ENCODE assay signal across 8 cellular contexts in genomic region chr6:7146079-7146828, GRCh38. TPM values are rescaled to one million over a fixed set of nuclear protein-coding genes. Genes with fewer than 3 reads are reported as not detected.
A peak's percentile ranks its signal among the peaks of the same experiment; 100 is the strongest.
DNase-seq lines count a peak whose midpoint lies in the region; ATAC-seq and TF ChIP-seq lines count a peak whose summit lies in the region.

No MANE protein-coding gene starts in this region.

- CTCF ChIA-PET in HEK293T (lab: Yijun Ruan, JAX), result interaction anchor here (0.7 kb wide), 1 partner anchor 13 kb away, joined by 6 read pairs; no protein-coding TSS in a partner anchor

- DNase-seq in DMS53 treated with DMSO at 0.1 percent for 48 hours (lab: John Stamatoyannopoulos, UW; ENCODE audit: unreplicated experiment), result peak; percentile 68
- DNase-seq in M059J (ENCODE audit: low read depth), result peak; percentile 69
- peak; percentile 40 for DNase-seq in left cardiac atrium
- peak; percentile 70 for DNase-seq in sciatic nerve (ENCODE audit: low spot score)
- no peak for DNase-seq in LoVo (ENCODE audit: low spot score)
- no peak for DNase-seq in HEK293T (ENCODE audit: extremely low spot score)

- H3K27ac Mint-ChIP-seq in activated naive CD4-positive, alpha-beta T cell treated with anti-CD3 and anti-CD28 coated beads, Interleukin-2, amount 50 U/mL, for 24 hours, result peak overlapping the region; percentile 86

- no peaks in the 10 kb centered on the region for H3K9me3 Mint-ChIP-seq in activated naive CD4-positive, alpha-beta T cell treated with anti-CD3 and anti-CD28 coated beads, Interleukin-2, amount 50 U/mL, for 24 hours

- peak overlapping the region; percentile 75 for H3K4me3 Mint-ChIP-seq in activated naive CD4-positive, alpha-beta T cell treated with anti-CD3 and anti-CD28 coated beads, Interleukin-2, amount 50 U/mL, for 24 hours

- H3K27me3 Mint-ChIP-seq in activated naive CD4-positive, alpha-beta T cell treated with anti-CD3 and anti-CD28 coated beads, Interleukin-2, amount 50 U/mL, for 24 hours, result no peaks in the 10 kb centered on the region

- intact Hi-C loops in left cardiac atrium (cut with DNase I) (no loop called here), sciatic nerve (cut with DNase I) (no loop called here)

- H3K4me1 Mint-ChIP-seq in activated naive CD4-positive, alpha-beta T cell treated with anti-CD3 and anti-CD28 coated beads, Interleukin-2, amount 50 U/mL, for 24 hours, result peaks cover 86% of the 10 kb centered on the region

- ATAC-seq in GM21576 (IDR thresholded peaks at IDR 0.05; ENCODE audit: unreplicated experiment), result peak; percentile 52
- peak; percentile 48 to 76 for ATAC-seq in left cardiac atrium
- ATAC-seq in sciatic nerve, result peak; percentile 78

- peaks cover 2% of the 10 kb centered on the region for H3K36me3 Mint-ChIP-seq in activated naive CD4-positive, alpha-beta T cell treated with anti-CD3 and anti-CD28 coated beads, Interleukin-2, amount 50 U/mL, for 24 hours

- POLR2A ChIA-PET in HEK293T (lab: Yijun Ruan, JAX), result interaction anchor here (1.1 kb wide), 1 partner anchor 8 kb away, joined by 4 read pairs; no protein-coding TSS in a partner anchor

TF ChIP-seq in HEK293T, 16 proteins besides CTCF, POLR2A, EP300 and RAD21:
- TF ChIP-seq FOXA1 (IDR thresholded peaks at IDR 0.05) (no peak), HDGF (IDR thresholded peaks at IDR 0.05; ENCODE audit: borderline replicate concordance) (no peak), PKNOX1 (IDR thresholded peaks at IDR 0.05) (no peak), FOXM1 (IDR thresholded peaks at IDR 0.05; ENCODE audit: borderline replicate concordance) (no peak), CTBP1 (IDR thresholded peaks at IDR 0.05; ENCODE audit: borderline replicate concordance) (no peak), SP1 (IDR thresholded peaks at IDR 0.05) (no peak), ZNF384 (IDR thresholded peaks at IDR 0.05) (no peak), NFRKB (IDR thresholded peaks at IDR 0.05) (no peak), LEF1 (IDR thresholded peaks at IDR 0.05; ENCODE audit: borderline replicate concordance) (no peak), BHLHE40 (IDR thresholded peaks at IDR 0.05; ENCODE audit: borderline replicate concordance) (no peak), L3MBTL2 (conservative IDR thresholded peaks at IDR 0.05) (no peak), TARDBP (IDR thresholded peaks at IDR 0.05) (no peak), ELF4 (IDR thresholded peaks at IDR 0.05) (no peak), FOXK2 (IDR thresholded peaks at IDR 0.05) (no peak)

RNA-seq across cellular contexts. Expression of gene RREB1, which starts 38.5 kb away (rescaled TPM):
- total RNA-seq in M059J (2014; rRNA removed; shearing (Covaris generic)), result 8.5 and 16.2 TPM in 2 replicates
- total RNA-seq in left cardiac atrium (10 to 100 TPM; 34.2 to 37.6 TPM), sciatic nerve (50.6 TPM)

Comparison
In these comparisons a context has a peak if more than half of its experiments do, and no peak if none do; other contexts are left out.
1. DNase-seq: peak in DMS53 treated with DMSO at 0.1 percent for 48 hours (single experiment), M059J (single experiment), left cardiac atrium (single experiment) and sciatic nerve (single experiment); none in LoVo (single experiment) and HEK293T (single experiment).
2. Peak in every context shown above with its lines, with median percentiles within 50 percentile points of each other: ATAC-seq.